In the genomic region with DNA sequence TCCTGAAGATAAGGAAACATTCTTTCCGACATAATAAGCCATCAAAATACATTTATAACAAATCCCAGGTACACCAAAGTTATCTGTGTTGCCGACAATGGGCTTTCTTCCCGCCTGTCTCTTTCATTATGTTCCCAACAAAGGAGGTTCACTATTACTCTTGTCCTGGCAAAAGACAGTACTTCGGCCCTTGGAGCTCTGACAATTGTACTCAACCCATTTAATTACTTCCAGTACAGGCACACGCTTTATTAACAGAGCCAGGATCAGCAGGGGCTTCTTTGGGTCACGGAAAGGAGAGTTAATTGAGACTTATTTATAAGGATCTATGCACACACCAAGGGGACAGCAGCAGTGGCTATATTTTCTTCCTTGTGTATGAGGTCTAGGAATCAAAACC, we compare ENCODE assay signal across 31 cellular contexts.
"Had no signal": no experiment of that assay in that cellular context is flagged by ENCODE, and none has a peak within 500 bp of the region (broad histone marks: within the 10 kb centered on the region; RNA-seq: fewer than 3 reads in every experiment).

No MANE protein-coding gene starts in this region.

- H3K4me3 Mint-ChIP-seq: activated B cell treated with CpG ODN at 0.5 μM for 24 hours; activated CD4-positive, alpha-beta memory T cell treated with anti-CD3 and anti-CD28 coated beads for 36 hours; activated CD4-positive, alpha-beta T cell treated with anti-CD3 and anti-CD28 coated beads, Interleukin-2, amount 10 ng/mL, durations not matched to agents 24 days and 14 days; activated CD8-positive, alpha-beta T cell treated with anti-CD3 and anti-CD28 coated beads for 36 hours; activated naive CD4-positive, alpha-beta T cell treated with anti-CD3 and anti-CD28 coated beads for 36 hours; activated naive CD8-positive, alpha-beta T cell treated with anti-CD3 and anti-CD28 coated beads for 36 hours; activated T-cell treated with anti-CD3 and anti-CD28 coated beads, Interleukin-2, amount 50 U/mL, for 24 hours; T-helper 1 cell treated with Interleukin-12 subunit alpha and Interleukin-12 subunit beta and Interleukin-4 antibody, amounts not matched to agents 30 μg/mL and 1 μg/mL, for 36 hours; T-helper 2 cell treated with Interferon-gamma antibody and Interleukin-4, amounts not matched to agents 5 μg/mL and 100 μg/mL, for 36 hours had no signal

- ATAC-seq: activated CD8-positive, alpha-beta T cell treated with anti-CD3 and anti-CD28 coated beads for 36 hours; activated naive CD4-positive, alpha-beta T cell treated with anti-CD3 and anti-CD28 coated beads, Interleukin-2, amount 50 U/mL, for 72 hours; body of pancreas had no signal

- H3K36me3 Mint-ChIP-seq: activated CD4-positive, alpha-beta memory T cell treated with anti-CD3 and anti-CD28 coated beads for 36 hours had no signal

- H3K9me3 ChIP-seq: adrenal gland, body of pancreas, breast epithelium had no signal

- H3K36me3 ChIP-seq: adrenal gland, brain microvascular endothelial cell, breast epithelium had no signal

- H3K4me1 ChIP-seq: adrenal gland, breast epithelium had no signal

- H3K27ac ChIP-seq: adrenal gland, body of pancreas, brain microvascular endothelial cell, breast epithelium, VCaP had no signal

- H3K4me3 ChIP-seq: adrenal gland, body of pancreas, breast epithelium had no signal

- H3K27me3 ChIP-seq: adrenal gland, body of pancreas, brain microvascular endothelial cell, breast epithelium had no signal

- DNase-seq: activated B cell treated with CpG ODN at 0.5 μM for 24 hours; activated CD4-positive, alpha-beta memory T cell treated with anti-CD3 and anti-CD28 coated beads for 36 hours; activated CD4-positive, alpha-beta T cell treated with anti-CD3 and anti-CD28 coated beads for 4 hours; activated CD4-positive, alpha-beta T cell treated with anti-CD3 and anti-CD28 coated beads, Interleukin-2, amount 10 ng/mL, durations not matched to agents 24 days and 14 days; activated CD4-positive, alpha-beta T cell treated with anti-CD3 and anti-CD28 coated beads, Interleukin-2, amount 50 U/mL, for 1 hour; activated CD4-positive, alpha-beta T cell treated with anti-CD3 and anti-CD28 coated beads, Interleukin-2, amount 50 U/mL, for 4 hours; activated CD4-positive, CD25-positive, alpha-beta regulatory T cell treated with anti-CD3 and anti-CD28 coated beads, Interleukin-2, amount 50 U/mL, for 72 hours; activated CD8-positive, alpha-beta memory T cell treated with anti-CD3 and anti-CD28 coated beads, Interleukin-2, amount 50 U/mL, for 4 hours; activated CD8-positive, alpha-beta T cell treated with anti-CD3 and anti-CD28 coated beads for 36 hours; activated effector memory CD4-positive, alpha-beta T cell treated with anti-CD3 and anti-CD28 coated beads, Interleukin-2, amount 50 U/mL, for 16 hours; activated gamma-delta T cell treated with Interleukin-2 at 50 U/mL for 16 hours; activated naive CD4-positive, alpha-beta T cell; activated naive CD4-positive, alpha-beta T cell treated with anti-CD3 and anti-CD28 coated beads for 36 hours; activated naive CD4-positive, alpha-beta T cell treated with anti-CD3 and anti-CD28 coated beads, Interleukin-2, amount 50 U/mL, for 16 hours; activated naive CD8-positive, alpha-beta T cell treated with anti-CD3 and anti-CD28 coated beads for 36 hours; activated T-cell treated with anti-CD3 and anti-CD28 coated beads, Interleukin-2, amount 50 U/mL, for 24 hours; activated T-cell treated with anti-CD3 and anti-CD28 coated beads, Interleukin-2, amount 50 U/mL, for 48 hours; adrenal gland; amniotic stem cell; aorta; body of pancreas; brain microvascular endothelial cell; central memory CD4-positive, alpha-beta T cell; T-helper 1 cell; T-helper 2 cell; T-helper 9 cell had no signal

- H3K27me3 Mint-ChIP-seq: activated B cell treated with CpG ODN at 0.5 μM for 24 hours; activated CD4-positive, alpha-beta T cell treated with anti-CD3 and anti-CD28 coated beads, Interleukin-2, amount 10 ng/mL, durations not matched to agents 24 days and 14 days; activated CD8-positive, alpha-beta T cell treated with anti-CD3 and anti-CD28 coated beads for 36 hours; activated naive CD8-positive, alpha-beta T cell treated with anti-CD3 and anti-CD28 coated beads for 36 hours; activated T-cell treated with anti-CD3 and anti-CD28 coated beads, Interleukin-2, amount 50 U/mL, for 24 hours had no signal

- H3K9me3 Mint-ChIP-seq: activated B cell treated with CpG ODN at 0.5 μM for 24 hours; activated CD4-positive, alpha-beta memory T cell treated with anti-CD3 and anti-CD28 coated beads for 36 hours; activated CD8-positive, alpha-beta T cell treated with anti-CD3 and anti-CD28 coated beads for 36 hours; activated naive CD4-positive, alpha-beta T cell treated with anti-CD3 and anti-CD28 coated beads for 36 hours; activated naive CD4-positive, alpha-beta T cell treated with anti-CD3 and anti-CD28 coated beads, Interleukin-2, amount 50 U/mL, for 72 hours; activated naive CD8-positive, alpha-beta T cell treated with anti-CD3 and anti-CD28 coated beads for 36 hours; activated T-cell treated with anti-CD3 and anti-CD28 coated beads, Interleukin-2, amount 50 U/mL, for 24 hours; T-helper 1 cell treated with Interleukin-12 subunit alpha and Interleukin-12 subunit beta and Interleukin-4 antibody, amounts not matched to agents 30 μg/mL and 1 μg/mL, for 36 hours; T-helper 2 cell treated with Interferon-gamma antibody and Interleukin-4, amounts not matched to agents 5 μg/mL and 100 μg/mL, for 36 hours had no signal

- H3K27ac Mint-ChIP-seq: activated B cell treated with CpG ODN at 0.5 μM for 24 hours; activated CD4-positive, alpha-beta memory T cell treated with anti-CD3 and anti-CD28 coated beads for 36 hours; activated CD4-positive, alpha-beta T cell treated with anti-CD3 and anti-CD28 coated beads, Interleukin-2, amount 10 ng/mL, durations not matched to agents 24 days and 14 days; activated CD8-positive, alpha-beta T cell treated with anti-CD3 and anti-CD28 coated beads for 36 hours; activated naive CD4-positive, alpha-beta T cell treated with anti-CD3 and anti-CD28 coated beads for 36 hours; activated naive CD4-positive, alpha-beta T cell treated with anti-CD3 and anti-CD28 coated beads, Interleukin-2, amount 50 U/mL, for 72 hours; activated T-cell treated with anti-CD3 and anti-CD28 coated beads, Interleukin-2, amount 50 U/mL, for 24 hours; T-helper 1 cell treated with Interleukin-12 subunit alpha and Interleukin-12 subunit beta and Interleukin-4 antibody, amounts not matched to agents 30 μg/mL and 1 μg/mL, for 36 hours; T-helper 2 cell treated with Interferon-gamma antibody and Interleukin-4, amounts not matched to agents 5 μg/mL and 100 μg/mL, for 36 hours had no signal
